In genomic region chr1:192311281-192311680, GRCh38 we compare ENCODE assay signal across 9 cellular contexts. TPM values are rescaled to one million over a fixed set of nuclear protein-coding genes. Genes with fewer than 3 reads are reported as not detected.
DNase-seq lines count a peak whose midpoint lies in the region; ATAC-seq, FAIRE-seq and TF ChIP-seq lines count a peak whose summit lies in the region.
"Had no signal": no experiment of that assay in that cellular context is flagged by ENCODE, and none has a peak within 500 bp of the region (broad histone marks: within the 10 kb centered on the region; RNA-seq: fewer than 3 reads in every experiment).

No MANE protein-coding gene starts in this region.

- H3K9me3 ChIP-seq in OCI-LY7 (ENCODE audit: low read length) = no peaks in the 10 kb centered on the region

- CTCF ChIA-PET in OCI-LY7 (lab: Charles Lee; ENCODE audit: unreplicated experiment) = no interaction called here

- intact Hi-C loops in OCI-LY7 (cut with micrococcal nuclease; ENCODE audit: unreplicated experiment) = no loop called here

- peak; percentile 57 for TF ChIP-seq CTCF in OCI-LY7 (conservative IDR thresholded peaks at IDR 0.05; ENCODE audit: low read length)

- no peaks in the 10 kb centered on the region for H4K20me1 ChIP-seq in OCI-LY7 (ENCODE audit: insufficient read depth, low read length)

- H3K4me3 ChIP-seq in OCI-LY7 (ENCODE audit: low read depth, low read length, poor library complexity, severe bottlenecking) = no peak overlapping the region

- H3K79me2 ChIP-seq in OCI-LY7 (ENCODE audit: insufficient read depth, low read depth, low read length) = no peaks in the 10 kb centered on the region

- H3K9me2 ChIP-seq in OCI-LY7 (ENCODE audit: insufficient read depth, low read length) = no peaks in the 10 kb centered on the region

- no peaks in the 10 kb centered on the region for H3K36me3 ChIP-seq in OCI-LY7 (ENCODE audit: insufficient read depth, low read length)

- FAIRE-seq in A204.1 (lab: Jason Lieb, UNC) = peak; percentile 94

- no TSS peak for BruUV-seq in OCI-LY7 (replicated peaks; lab: Mats Ljungman, UMichigan)

- no peaks in the 10 kb centered on the region for H3K4me1 ChIP-seq in OCI-LY7 (ENCODE audit: insufficient read depth, low read length, poor library complexity, severe bottlenecking)

- H3K27ac ChIP-seq in OCI-LY7 (ENCODE audit: low read depth, low read length, poor library complexity, severe bottlenecking) = no peak overlapping the region

- H3K4me2 ChIP-seq in OCI-LY7 (ENCODE audit: low read length) = no peak overlapping the region

- DNase-seq in H4 (ENCODE audit: low spot score) = peak; percentile 56
- peak; percentile 2 for DNase-seq in OCI-LY7 (ENCODE audit: low spot score)
- DNase-seq in fibroblast of peridontal ligament (ENCODE audit: extremely low read depth) = peak; percentile 87
- DNase-seq in SKM-1 treated with dmso at 0.1 percent for 144 hours (lab: John Stamatoyannopoulos, UW; ENCODE audit: unreplicated experiment) = no peak
- no peak for DNase-seq in middle frontal gyrus (ENCODE audit: extremely low spot score, low spot score)
- no peak for DNase-seq in stimulated activated CD4-positive, alpha-beta T cell treated with anti-CD3 and anti-CD28 coated beads, Interleukin-2, amount 100 ng/mL, for 48 hours
- DNase-seq: activated CD4-positive, alpha-beta T cell treated with anti-CD3 and anti-CD28 coated beads, Interleukin-2, amount 10 ng/mL, durations not matched to agents 24 days and 14 days had no signal

- POLR2A ChIA-PET in OCI-LY7 (lab: Charles Lee) = no interaction called here

- no peak for ATAC-seq in HG03442 (IDR thresholded peaks at IDR 0.05; ENCODE audit: unreplicated experiment)

- H2AFZ ChIP-seq in OCI-LY7 (ENCODE audit: low read length) = no peak overlapping the region

RNA-seq across cellular contexts. Expression of gene RGS21, which starts 5.5 kb away (rescaled TPM):
- total RNA-seq in H4 (2014; rRNA removed; shearing (Covaris generic)) = not detected in 2 replicates
- not detected in 2 replicates for total RNA-seq in OCI-LY7 (2014; rRNA removed; shearing (Covaris generic))
- not detected in 2 replicates for total RNA-seq in OCI-LY7 (2022)
- total RNA-seq: activated CD4-positive, alpha-beta T cell treated with anti-CD3 and anti-CD28 coated beads, Interleukin-2, amount 10 ng/mL, durations not matched to agents 24 days and 14 days had no signal

Comparison
In these comparisons a context has a peak if more than half of its experiments do, and no peak if none do; other contexts are left out.
1. DNase-seq: peak in H4 (single experiment), OCI-LY7 (single experiment) and fibroblast of peridontal ligament (single experiment); none in SKM-1 treated with dmso at 0.1 percent for 144 hours (single experiment), middle frontal gyrus (single experiment) and stimulated activated CD4-positive, alpha-beta T cell treated with anti-CD3 and anti-CD28 coated beads, Interleukin-2, amount 100 ng/mL, for 48 hours (0 of 2).